Comparison of ENCODE assay signal across 15 cellular contexts in genomic region chr14:59280961-59281360, GRCh38.
DNase-seq lines count a peak whose midpoint lies in the region; ATAC-seq and TF ChIP-seq lines count a peak whose summit lies in the region.
"Had no signal": no experiment of that assay in that cellular context is flagged by ENCODE, and none has a peak within 500 bp of the region (broad histone marks: within the 10 kb centered on the region; RNA-seq: fewer than 3 reads in every experiment).

No MANE protein-coding gene starts in this region.

- peaks cover 6% of the 10 kb centered on the region for H3K36me3 Mint-ChIP-seq in MCF 10A (ENCODE audit: insufficient read depth, unreplicated experiment)

- WGBS in esophagus muscularis mucosa: 84% methylated on average over 5 of the region's 5 CpGs

- TF ChIP-seq POLR2A in breast epithelium (IDR thresholded peaks at IDR 0.05): no peak
- no peak for TF ChIP-seq POLR2A in esophagus muscularis mucosa (IDR thresholded peaks at IDR 0.05; ENCODE audit: low read depth)

- H3K9me3 ChIP-seq in breast epithelium (no peaks in the 10 kb centered on the region), esophagus muscularis mucosa (no peaks in the 10 kb centered on the region), upper lobe of right lung (no peaks in the 10 kb centered on the region)

- no peak for DNase-seq in MCF 10A (ENCODE audit: unreplicated experiment)
- no peak for DNase-seq in breast epithelium (ENCODE audit: low spot score in 2 of 2)
- DNase-seq in RWPE1 (ENCODE audit: low spot score): no peak
- no peak for DNase-seq in esophagus muscularis mucosa (ENCODE audit: extremely low spot score)
- DNase-seq in upper lobe of right lung: no peak
- no peak for DNase-seq in stimulated activated naive CD4-positive, alpha-beta T cell treated with Interleukin-2 at 50 U/mL for 16 hours (lab: John Stamatoyannopoulos, UW)
- DNase-seq: ACHN; CD4-positive, alpha-beta T cell; DMS153; DMS79 treated with DMSO at 0.1 percent for 48 hours; GDM1 had no signal

- no peaks in the 10 kb centered on the region for H3K27me3 Mint-ChIP-seq in MCF 10A (ENCODE audit: insufficient read depth, unreplicated experiment)
- H3K27me3 Mint-ChIP-seq: CD4-positive, alpha-beta T cell had no signal

- no peaks in the 10 kb centered on the region for H3K9me3 Mint-ChIP-seq in MCF 10A (ENCODE audit: unreplicated experiment)

- H3K4me3 ChIP-seq in breast epithelium: no peak overlapping the region
- no peak overlapping the region for H3K4me3 ChIP-seq in esophagus muscularis mucosa
- no peak overlapping the region for H3K4me3 ChIP-seq in upper lobe of right lung
- H3K4me3 ChIP-seq: BLaER1 treated with 17β-estradiol and CSF1 and Interleukin-3, amounts not matched to agents 10 nM and 100 nM had no signal

- H3K27ac Mint-ChIP-seq in MCF 10A (ENCODE audit: low read depth, unreplicated experiment): peak overlapping the region; percentile 61
- H3K27ac Mint-ChIP-seq: CD4-positive, alpha-beta T cell had no signal

- intact Hi-C loops in MCF 10A (cut with micrococcal nuclease) (loop anchor here (5.0 kb wide), 1 partner anchor 201 kb away; the partner anchor contains the start of genes JKAMP and L3HYPDH), breast epithelium (cut with DNase I; ENCODE audit: low total_unique reads) (no loop called here), esophagus muscularis mucosa (cut with DNase I) (no loop called here), upper lobe of right lung (cut with DNase I) (no loop called here)

- peaks cover 0 to 5% of the 10 kb centered on the region in 2 donors for H3K4me1 ChIP-seq in breast epithelium
- peaks cover 26 to 72% (median 64%) of the 10 kb centered on the region in 4 donors for H3K4me1 ChIP-seq in esophagus muscularis mucosa
- peaks cover under 1% of the 10 kb centered on the region for H3K4me1 ChIP-seq in upper lobe of right lung

- no peak overlapping the region for H3K27ac ChIP-seq in breast epithelium
- peak overlapping the region; percentile 28; the same call in 1 of the 2 replicates for H3K27ac ChIP-seq in RWPE1
- H3K27ac ChIP-seq in esophagus muscularis mucosa (replicated peaks in 1 of 4): peak overlapping the region in 3 of 4 donors; percentile 12 to 42 (median 28)
- no peak overlapping the region for H3K27ac ChIP-seq in upper lobe of right lung
- H3K27ac ChIP-seq: 22Rv1; BLaER1 treated with 17β-estradiol and CSF1 and Interleukin-3, amounts not matched to agents 10 nM and 100 nM had no signal

- H3K36me3 ChIP-seq in breast epithelium (no peaks in the 10 kb centered on the region), esophagus muscularis mucosa (no peaks in the 10 kb centered on the region), upper lobe of right lung (no peaks in the 10 kb centered on the region)

- peak overlapping the region; percentile 11 for H3K4me3 Mint-ChIP-seq in MCF 10A (ENCODE audit: unreplicated experiment)
- H3K4me3 Mint-ChIP-seq: CD4-positive, alpha-beta T cell had no signal

- no TSS peak for BruUV-seq in MCF 10A (replicated peaks; lab: Mats Ljungman, UMichigan)

- POLR2A ChIA-PET in MCF 10A (lab: Yijun Ruan, JAX) (interaction anchor here (0.7 to 4.3 kb wide), 5 partner anchors 10 to 157 kb away, joined by 3 to 42 read pairs (median 15); partner anchors contain the start of gene DAAM1), RWPE1 (lab: Yijun Ruan, JAX; ENCODE audit: low non-redundant PET) (no interaction called here)

- TF ChIP-seq CTCF in MCF 10A (IDR thresholded peaks at IDR 0.05; ENCODE audit: unreplicated experiment): no peak
- no peak for TF ChIP-seq CTCF in breast epithelium (IDR thresholded peaks at IDR 0.05)
- no peak for TF ChIP-seq CTCF in RWPE1 (conservative IDR thresholded peaks at IDR 0.05; ENCODE audit: low read depth)
- TF ChIP-seq CTCF in esophagus muscularis mucosa (IDR thresholded peaks at IDR 0.05): no peak
- no peak for TF ChIP-seq CTCF in upper lobe of right lung (IDR thresholded peaks at IDR 0.05)

- H3K4me1 Mint-ChIP-seq in MCF 10A (ENCODE audit: insufficient read depth, unreplicated experiment): peaks cover 53% of the 10 kb centered on the region

- CTCF ChIA-PET in MCF 10A (lab: Yijun Ruan, JAX) (interaction anchor here (0.9 kb wide), 1 partner anchor 156 kb away, joined by 3 read pairs; no protein-coding TSS in a partner anchor), RWPE1 (lab: Yijun Ruan, JAX) (no interaction called here)

- no peak for TF ChIP-seq EP300 in esophagus muscularis mucosa (IDR thresholded peaks at IDR 0.05)

- ATAC-seq in GM21528 (IDR thresholded peaks at IDR 0.05; ENCODE audit: low FRiP score, unreplicated experiment) (no peak), upper lobe of right lung (no peak), GM18517 (IDR thresholded peaks at IDR 0.05; ENCODE audit: unreplicated experiment) (no peak)

- H3K27me3 ChIP-seq in breast epithelium (no peaks in the 10 kb centered on the region), esophagus muscularis mucosa (no peaks in the 10 kb centered on the region), upper lobe of right lung (no peaks in the 10 kb centered on the region)

Comparison
In these comparisons a context has a peak if more than half of its experiments do, and no peak if none do; other contexts are left out.
1. H3K27ac ChIP-seq: peak in RWPE1 (single experiment) and esophagus muscularis mucosa (3 of 4); none in breast epithelium (0 of 2) and upper lobe of right lung (single experiment).